ENCODE assay signal across 8 cellular contexts in genomic region chr4:704971-705277, GRCh38. TPM values are rescaled to one million over a fixed set of nuclear protein-coding genes. Genes with fewer than 3 reads are reported as not detected.
A peak's percentile ranks its signal among the peaks of the same experiment; 100 is the strongest.
DNase-seq lines count a peak whose midpoint lies in the region; ATAC-seq, FAIRE-seq and TF ChIP-seq lines count a peak whose summit lies in the region.

No MANE protein-coding gene starts in this region.

- H3K9me3 ChIP-seq in DOHH2 (ENCODE audit: control insufficient read depth, insufficient read depth, low read length) (no peaks in the 10 kb centered on the region), prostate gland (no peaks in the 10 kb centered on the region)

- no peak for DNase-seq in RWPE1 (ENCODE audit: low spot score)
- DNase-seq in fibroblast of pulmonary artery (ENCODE audit: low read depth) = no peak
- DNase-seq in prostate gland (ENCODE audit: low spot score) = no peak
- DNase-seq in GM19239 (ENCODE audit: insufficient read length, low spot score) = no peak
- DNase-seq in cerebellum (ENCODE audit: low spot score) = no peak

- WGBS in prostate gland = 76% methylated on average over 1 of the region's 1 CpG

- intact Hi-C loops in prostate gland (cut with DNase I) = no loop called here

- H3K4me3 ChIP-seq in DOHH2 (ENCODE audit: low read length) = peak overlapping the region; percentile 98
- H3K4me3 ChIP-seq in fibroblast of pulmonary artery (replicated peaks; ENCODE audit: low read depth, low read length) = peak overlapping the region; percentile 52
- H3K4me3 ChIP-seq in prostate gland = peak overlapping the region; percentile 90 to 99

- no peak for ATAC-seq in GM21367 (IDR thresholded peaks at IDR 0.05; ENCODE audit: unreplicated experiment)
- no peak for ATAC-seq in HG03432 (IDR thresholded peaks at IDR 0.05; ENCODE audit: unreplicated experiment)

- no peak for TF ChIP-seq POLR2A in prostate gland (IDR thresholded peaks at IDR 0.05)

- peaks cover 23% of the 10 kb centered on the region for H3K36me3 ChIP-seq in DOHH2 (ENCODE audit: control insufficient read depth, low read length)
- no peaks in the 10 kb centered on the region for H3K36me3 ChIP-seq in prostate gland

- peaks cover 3% of the 10 kb centered on the region; the same call in 1 of the 2 replicates for H3F3A ChIP-seq in DOHH2 (ENCODE audit: control insufficient read depth, insufficient read depth)

- peaks cover 30% of the 10 kb centered on the region for H3K4me1 ChIP-seq in DOHH2 (ENCODE audit: control insufficient read depth, low read length)
- peaks cover 10% of the 10 kb centered on the region for H3K4me1 ChIP-seq in prostate gland (replicated peaks)

- peaks cover 10% of the 10 kb centered on the region; the same call in 1 of the 2 replicates for H4K20me1 ChIP-seq in DOHH2 (ENCODE audit: control insufficient read depth, insufficient read depth, low read depth, low read length)

- no peak for FAIRE-seq in GM19239 (lab: Jason Lieb, UNC)

- peaks cover 43% of the 10 kb centered on the region for H3K79me2 ChIP-seq in DOHH2 (ENCODE audit: control insufficient read depth, low read length)

- H3K27ac ChIP-seq in DOHH2 (ENCODE audit: low read depth, low read length) (no peak overlapping the region), RWPE1 (peak overlapping the region; percentile 77), prostate gland (no peak overlapping the region)

- H3K27me3 ChIP-seq in DOHH2 (ENCODE audit: control insufficient read depth, low read length) (no peaks in the 10 kb centered on the region), prostate gland (replicated peaks; ENCODE audit: insufficient read depth) (no peaks in the 10 kb centered on the region)

- POLR2A ChIA-PET in RWPE1 (lab: Yijun Ruan, JAX; ENCODE audit: low non-redundant PET) = no interaction called here

- peak overlapping the region; percentile 67 for H3K4me2 ChIP-seq in DOHH2 (ENCODE audit: low read length)

- CTCF ChIA-PET in RWPE1 (lab: Yijun Ruan, JAX) = no interaction called here

- TF ChIP-seq CTCF in DOHH2 (IDR thresholded peaks at IDR 0.05; ENCODE audit: low read depth, low read length, poor library complexity, severe bottlenecking) = no peak
- no peak for TF ChIP-seq CTCF in RWPE1 (conservative IDR thresholded peaks at IDR 0.05; ENCODE audit: low read depth)
- TF ChIP-seq CTCF in fibroblast of pulmonary artery (IDR thresholded peaks at IDR 0.05; ENCODE audit: low read length, missing control alignments) = no peak
- no peak for TF ChIP-seq CTCF in prostate gland (IDR thresholded peaks at IDR 0.05)

- no peaks in the 10 kb centered on the region for H3K9me2 ChIP-seq in DOHH2 (replicated peaks; ENCODE audit: control insufficient read depth, low read length)

RNA-seq across cellular contexts. Expression of gene PCGF3, which starts 0.7 kb away (rescaled TPM):
- total RNA-seq in prostate gland = 100 to 1,000 TPM in 1 of 2 donors, 10 to 100 TPM in 1; 59.0 to 135 TPM
- total RNA-seq in cerebellum = 79.5 TPM

RNA-seq across cellular contexts. Expression of gene SLC49A3, which starts 16.0 kb away (rescaled TPM):
- total RNA-seq in prostate gland (10 to 100 TPM in 1 of 2 donors, 1 to 10 TPM in 1; 2.6 to 11.0 TPM), cerebellum (0.36 TPM)

RNA-seq across cellular contexts. Expression of gene MYL5, which starts 30.6 kb away (rescaled TPM):
- total RNA-seq in prostate gland (10 to 100 TPM; 14.6 to 25.7 TPM), cerebellum (5.3 TPM)

RNA-seq across cellular contexts. Expression of gene ATP5ME, which starts 30.8 kb away (rescaled TPM):
- total RNA-seq in prostate gland (100 to 1,000 TPM; 148 to 313 TPM), cerebellum (67.2 TPM)
